3 cellular contexts compared by ENCODE assay signal in genomic region chr17:21407752-21408151, GRCh38. TPM values are rescaled to one million over a fixed set of nuclear protein-coding genes. Genes with fewer than 3 reads are reported as not detected.
"Had no signal": no experiment of that assay in that cellular context is flagged by ENCODE, and none has a peak within 500 bp of the region (broad histone marks: within the 10 kb centered on the region; RNA-seq: fewer than 3 reads in every experiment).

No MANE protein-coding gene starts in this region.

RNA-seq across cellular contexts. Expression of gene KCNJ12, which starts 31.6 kb away (rescaled TPM):
- total RNA-seq: naive thymus-derived CD8-positive, alpha-beta T cell; natural killer cell treated with Interleukin-12 subunit alpha and Interleukin-12 subunit beta and Interleukin-15 and Interleukin-18, amount 100 ng/mL, for 72 hours had no signal
- polyA plus RNA-seq: naive thymus-derived CD4-positive, alpha-beta T cell had no signal
